In the genomic region with DNA sequence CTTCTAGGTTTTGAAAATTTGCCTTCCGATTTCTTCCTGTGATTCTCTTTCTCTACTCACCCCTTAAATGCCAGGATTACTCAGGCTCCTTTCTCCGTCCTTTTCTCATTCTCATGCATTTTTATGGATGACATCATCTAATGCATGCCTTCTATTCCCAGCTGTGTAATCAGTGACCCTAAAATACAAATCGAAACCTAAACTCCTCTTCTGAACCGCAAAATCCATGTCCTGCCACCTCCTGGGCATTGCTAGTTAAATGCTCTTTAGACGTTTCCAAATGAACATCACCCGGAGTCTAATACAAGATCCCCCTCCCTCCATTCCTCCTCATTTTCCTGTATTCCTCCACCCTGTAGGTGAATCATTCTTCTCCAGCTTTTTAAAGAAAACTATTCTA, we compare ENCODE assay signal across 19 cellular contexts.
DNase-seq lines count a peak whose midpoint lies in the region; ATAC-seq and TF ChIP-seq lines count a peak whose summit lies in the region.
"Had no signal": no experiment of that assay in that cellular context is flagged by ENCODE, and none has a peak within 500 bp of the region (broad histone marks: within the 10 kb centered on the region; RNA-seq: fewer than 3 reads in every experiment).

No MANE protein-coding gene starts in this region.

- TF ChIP-seq POLR2A in vagina (IDR thresholded peaks at IDR 0.05): no peak

- CTCF ChIA-PET in PC-3 (lab: Charles Lee): no interaction called here

- no peaks in the 10 kb centered on the region for H3K36me3 ChIP-seq in GM23248 (ENCODE audit: low read depth)
- no peaks in the 10 kb centered on the region for H3K36me3 ChIP-seq in PC-3 (ENCODE audit: low read depth, low read length)
- no peaks in the 10 kb centered on the region for H3K36me3 ChIP-seq in skeletal muscle satellite cell (ENCODE audit: insufficient read depth, low read length)
- no peaks in the 10 kb centered on the region for H3K36me3 ChIP-seq in vagina
- H3K36me3 ChIP-seq: stomach had no signal

- H3K27me3 Mint-ChIP-seq in stimulated activated memory B cell treated with anti-CD40 and anti-IgM and Interleukin-4, amounts not matched to agents 10 μg/mL and 1 μg/mL and 100 μg/mL, for 72 hours: no peaks in the 10 kb centered on the region
- H3K27me3 Mint-ChIP-seq: CD4-positive, alpha-beta T cell; naive thymus-derived CD4-positive, alpha-beta T cell; T-helper 17 cell had no signal

- H3K9me2 ChIP-seq in GM23248 (ENCODE audit: insufficient read depth) (no peaks in the 10 kb centered on the region), PC-3 (replicated peaks; ENCODE audit: low read length) (no peaks in the 10 kb centered on the region)

- H3K9me3 ChIP-seq in GM23248 (ENCODE audit: low read depth): no peaks in the 10 kb centered on the region
- peaks cover 5% of the 10 kb centered on the region for H3K9me3 ChIP-seq in PC-3 (ENCODE audit: low read length)
- no peaks in the 10 kb centered on the region for H3K9me3 ChIP-seq in skeletal muscle satellite cell (replicated peaks; ENCODE audit: low read length)
- H3K9me3 ChIP-seq in vagina: no peaks in the 10 kb centered on the region
- H3K9me3 ChIP-seq: stomach had no signal

- H3K79me2 ChIP-seq in GM23248 (ENCODE audit: insufficient read depth): no peaks in the 10 kb centered on the region
- no peaks in the 10 kb centered on the region for H3K79me2 ChIP-seq in PC-3 (ENCODE audit: low read length)

- H3K4me3 ChIP-seq in GM23248 (no peak overlapping the region), PC-3 (ENCODE audit: low read length) (peak overlapping the region; percentile 40; the same call in 1 of the 2 replicates), skeletal muscle satellite cell (ENCODE audit: low read length) (no peak overlapping the region), vagina (no peak overlapping the region)
- H3K4me3 ChIP-seq: PC-9, stomach had no signal

- no peak overlapping the region for H3K27ac Mint-ChIP-seq in stimulated activated memory B cell treated with anti-CD40 and anti-IgM and Interleukin-4, amounts not matched to agents 10 μg/mL and 1 μg/mL and 100 μg/mL, for 72 hours
- H3K27ac Mint-ChIP-seq: activated T-helper 1 cell treated with anti-CD3 and anti-CD28 coated beads, Interleukin-12 subunit alpha, Interleukin-12 subunit beta, Interleukin-2, Interleukin-4 antibody, amounts not matched to agents 30 ng/mL and 10 ng/mL and 1 ng/mL, durations not matched to agents 14 hours and 24 hours and 36 hours; CD4-positive, alpha-beta T cell; naive thymus-derived CD4-positive, alpha-beta T cell; T-helper 17 cell had no signal

- H3K36me3 Mint-ChIP-seq in stimulated activated memory B cell treated with anti-CD40 and anti-IgM and Interleukin-4, amounts not matched to agents 10 μg/mL and 1 μg/mL and 100 μg/mL, for 72 hours: no peaks in the 10 kb centered on the region
- H3K36me3 Mint-ChIP-seq: naive thymus-derived CD4-positive, alpha-beta T cell had no signal

- POLR2A ChIA-PET in PC-3 (lab: Charles Lee; ENCODE audit: unreplicated experiment): no interaction called here

- DNase-seq in GM23248: peak; percentile 0
- peak; percentile 8 for DNase-seq in PC-3
- DNase-seq in fibroblast of gingiva (ENCODE audit: low read depth): peak; percentile 5
- no peak for DNase-seq in vagina (ENCODE audit: extremely low spot score in 2 of 2)
- DNase-seq in NCI-H146 treated with DMSO at 0.1 percent for 48 hours (lab: John Stamatoyannopoulos, UW; ENCODE audit: unreplicated experiment): no peak
- DNase-seq: anterior cingulate cortex; CD4-positive, alpha-beta T cell; effector CD8-positive, alpha-beta T cell; left cardiac atrium; MM.1S; naive thymus-derived CD4-positive, alpha-beta T cell; PC-9; stomach; T-helper 17 cell had no signal

- no peak overlapping the region for H3K4me3 Mint-ChIP-seq in stimulated activated memory B cell treated with anti-CD40 and anti-IgM and Interleukin-4, amounts not matched to agents 10 μg/mL and 1 μg/mL and 100 μg/mL, for 72 hours
- H3K4me3 Mint-ChIP-seq: activated T-helper 1 cell treated with anti-CD3 and anti-CD28 coated beads, Interleukin-12 subunit alpha, Interleukin-12 subunit beta, Interleukin-2, Interleukin-4 antibody, amounts not matched to agents 30 ng/mL and 10 ng/mL and 1 ng/mL, durations not matched to agents 14 hours and 24 hours and 36 hours; CD4-positive, alpha-beta T cell; naive thymus-derived CD4-positive, alpha-beta T cell; T-helper 17 cell had no signal

- TF ChIP-seq CTCF in PC-3 (conservative IDR thresholded peaks at IDR 0.05; ENCODE audit: low read depth, low read length): no peak
- TF ChIP-seq CTCF in vagina (IDR thresholded peaks at IDR 0.05): no peak

- peaks cover 9% of the 10 kb centered on the region for H3K9me3 Mint-ChIP-seq in stimulated activated memory B cell treated with anti-CD40 and anti-IgM and Interleukin-4, amounts not matched to agents 10 μg/mL and 1 μg/mL and 100 μg/mL, for 72 hours

- intact Hi-C loops in PC-3 (cut with micrococcal nuclease): no loop called here
- intact Hi-C loops in vagina (cut with DNase I): no loop called here

- H3K27me3 ChIP-seq in GM23248 (replicated peaks; ENCODE audit: insufficient read depth) (no peaks in the 10 kb centered on the region), PC-3 (ENCODE audit: low read length) (no peaks in the 10 kb centered on the region), skeletal muscle satellite cell (ENCODE audit: control insufficient read depth, insufficient read depth, low read length) (no peaks in the 10 kb centered on the region), vagina (no peaks in the 10 kb centered on the region)
- H3K27me3 ChIP-seq: stomach had no signal

- no peak overlapping the region for H3K4me2 ChIP-seq in GM23248 (ENCODE audit: unreplicated experiment)
- peak overlapping the region; percentile 37; the same call in 1 of the 2 replicates for H3K4me2 ChIP-seq in PC-3 (ENCODE audit: low read length)
- H3K4me2 ChIP-seq in skeletal muscle satellite cell (ENCODE audit: low read length): peak overlapping the region; percentile 47
- H3K4me2 ChIP-seq: PC-9 had no signal

- no TSS peak for BruUV-seq in PC-3 (replicated peaks; lab: Mats Ljungman, UMichigan)

- no peaks in the 10 kb centered on the region for H4K20me1 ChIP-seq in GM23248 (ENCODE audit: insufficient read depth)
- H4K20me1 ChIP-seq in PC-3 (ENCODE audit: low read length): no peaks in the 10 kb centered on the region

- H3K27ac ChIP-seq in GM23248 (no peak overlapping the region), PC-3 (ENCODE audit: low read length) (no peak overlapping the region), vagina (no peak overlapping the region)
- H3K27ac ChIP-seq: PC-9, stomach had no signal

- in situ Hi-C loops in GM23248 (cut with MboI): no loop called here

- H3K4me1 ChIP-seq in GM23248 (ENCODE audit: insufficient read depth) (no peaks in the 10 kb centered on the region), PC-3 (ENCODE audit: insufficient read depth, low read length) (no peaks in the 10 kb centered on the region), skeletal muscle satellite cell (ENCODE audit: control insufficient read depth, insufficient read depth, low read length) (no peaks in the 10 kb centered on the region), vagina (no peaks in the 10 kb centered on the region)
- H3K4me1 ChIP-seq: stomach had no signal

- 16 to 17% methylated on average over 6 of the region's 6 CpGs for WGBS in GM23248 (ENCODE audit: low coverage in 1 of 2, low lambda C conversion rate in 2 of 2, missing lambda C conversion rate in 2 of 2), 2 experiments

- no peaks in the 10 kb centered on the region for H3F3A ChIP-seq in GM23248 (ENCODE audit: insufficient read depth)
- no peaks in the 10 kb centered on the region for H3F3A ChIP-seq in PC-3 (ENCODE audit: low read length, unreplicated experiment)

- H3K4me1 Mint-ChIP-seq in stimulated activated memory B cell treated with anti-CD40 and anti-IgM and Interleukin-4, amounts not matched to agents 10 μg/mL and 1 μg/mL and 100 μg/mL, for 72 hours: no peaks in the 10 kb centered on the region
- H3K4me1 Mint-ChIP-seq: naive thymus-derived CD4-positive, alpha-beta T cell; T-helper 17 cell had no signal

- ATAC-seq in PC-3 (no peak), GM19467 (IDR thresholded peaks at IDR 0.05; ENCODE audit: unreplicated experiment) (no peak)
- no peak for ATAC-seq in stimulated activated memory B cell treated with anti-CD40 and anti-IgM and Interleukin-4, amounts not matched to agents 10 μg/mL and 1 μg/mL and 100 μg/mL, for 72 hours
- ATAC-seq: HCT116; left cardiac atrium; naive thymus-derived CD4-positive, alpha-beta T cell; T-helper 17 cell had no signal

- no peak overlapping the region for H2AFZ ChIP-seq in GM23248
- no peak overlapping the region for H2AFZ ChIP-seq in PC-3 (ENCODE audit: low read length)
- H2AFZ ChIP-seq: PC-9 had no signal

- H3K9ac ChIP-seq in GM23248: no peak overlapping the region
- H3K9ac ChIP-seq in PC-3 (ENCODE audit: low read length): no peak overlapping the region
- peak overlapping the region; percentile 3 for H3K9ac ChIP-seq in skeletal muscle satellite cell (ENCODE audit: low read depth, low read length)

Comparison
In these comparisons a context has a peak if more than half of its experiments do, and no peak if none do; other contexts are left out.
1. DNase-seq: peak in GM23248 (single experiment), PC-3 (single experiment) and fibroblast of gingiva (single experiment); none in vagina (0 of 2) and NCI-H146 treated with DMSO at 0.1 percent for 48 hours (single experiment).